Comparison of ENCODE assay signal across 10 cellular contexts in genomic region chr2:109185801-109186570, GRCh38. TPM values are rescaled to one million over a fixed set of nuclear protein-coding genes. Genes with fewer than 3 reads are reported as not detected.
DNase-seq lines count a peak whose midpoint lies in the region; ATAC-seq, FAIRE-seq and TF ChIP-seq lines count a peak whose summit lies in the region.
"Had no signal": no experiment of that assay in that cellular context is flagged by ENCODE, and none has a peak within 500 bp of the region (broad histone marks: within the 10 kb centered on the region; RNA-seq: fewer than 3 reads in every experiment).

No MANE protein-coding gene starts in this region.

- CTCF ChIA-PET in activated CD8-positive, alpha-beta T cell treated with anti-CD3 and anti-CD28 coated beads, Interleukin-2, amount 10 ng/mL, durations not matched to agents 7 days and 5 days (lab: Charles Lee) = no interaction called here
- CTCF ChIA-PET in OCI-LY7 (lab: Charles Lee; ENCODE audit: unreplicated experiment) = no interaction called here

- H3K79me2 ChIP-seq in astrocyte (ENCODE audit: insufficient read depth, low read length) = peaks cover 12% of the 10 kb centered on the region
- H3K79me2 ChIP-seq in OCI-LY7 (ENCODE audit: insufficient read depth, low read depth, low read length) = no peaks in the 10 kb centered on the region

- H3K27me3 ChIP-seq in astrocyte (ENCODE audit: insufficient read depth, low read length) = no peaks in the 10 kb centered on the region
- H3K27me3 ChIP-seq in psoas muscle (ENCODE audit: insufficient read depth in 3 of 3, low read length in 2 of 3) = no peaks in the 10 kb centered on the region

- H3K9ac ChIP-seq in astrocyte (ENCODE audit: low read length) = peak overlapping the region; percentile 58

- 37 to 47% (median 39%) methylated on average over 16 of the region's 16 CpGs for WGBS in psoas muscle, 3 donors

- H3K4me3 Mint-ChIP-seq in astrocyte (ENCODE audit: unreplicated experiment) = no peak overlapping the region
- H3K4me3 Mint-ChIP-seq in activated CD8-positive, alpha-beta T cell treated with anti-CD3 and anti-CD28 coated beads, Interleukin-2, amount 10 ng/mL, durations not matched to agents 7 days and 5 days = no peak overlapping the region
- H3K4me3 Mint-ChIP-seq in naive thymus-derived CD8-positive, alpha-beta T cell = no peak overlapping the region

- H3K27ac ChIP-seq in astrocyte (ENCODE audit: low read depth, low read length) (peak overlapping the region; percentile 64), psoas muscle (peak overlapping the region; percentile 83), OCI-LY7 (ENCODE audit: low read depth, low read length, poor library complexity, severe bottlenecking) (no peak overlapping the region)
- H3K27ac ChIP-seq: C4-2B had no signal

- H2AFZ ChIP-seq in astrocyte (ENCODE audit: low read depth, low read length) (peak overlapping the region; percentile 18), OCI-LY7 (ENCODE audit: low read length) (no peak overlapping the region)

- POLR2A ChIA-PET in activated CD8-positive, alpha-beta T cell treated with anti-CD3 and anti-CD28 coated beads, Interleukin-2, amount 10 ng/mL, durations not matched to agents 7 days and 5 days (lab: Charles Lee) = no interaction called here
- POLR2A ChIA-PET in naive thymus-derived CD8-positive, alpha-beta T cell (lab: Charles Lee) = no interaction called here
- POLR2A ChIA-PET in OCI-LY7 (lab: Charles Lee) = no interaction called here

- H3K36me3 Mint-ChIP-seq in astrocyte (ENCODE audit: low read depth, unreplicated experiment) = peaks cover 9% of the 10 kb centered on the region
- H3K36me3 Mint-ChIP-seq in activated CD8-positive, alpha-beta T cell treated with anti-CD3 and anti-CD28 coated beads, Interleukin-2, amount 10 ng/mL, durations not matched to agents 7 days and 5 days (ENCODE audit: low read depth) = no peaks in the 10 kb centered on the region
- peaks cover 9 to 16% (median 11%) of the 10 kb centered on the region in 3 donors for H3K36me3 Mint-ChIP-seq in naive thymus-derived CD8-positive, alpha-beta T cell

- H3K4me2 ChIP-seq in astrocyte (ENCODE audit: low read length) = peak overlapping the region; percentile 56
- H3K4me2 ChIP-seq in OCI-LY7 (ENCODE audit: low read length) = no peak overlapping the region

- peaks cover 25% of the 10 kb centered on the region for H3K27me3 Mint-ChIP-seq in astrocyte (ENCODE audit: low read depth, unreplicated experiment)
- peaks cover 5% of the 10 kb centered on the region for H3K27me3 Mint-ChIP-seq in activated CD8-positive, alpha-beta T cell treated with anti-CD3 and anti-CD28 coated beads, Interleukin-2, amount 10 ng/mL, durations not matched to agents 7 days and 5 days (ENCODE audit: low read depth)
- H3K27me3 Mint-ChIP-seq in naive thymus-derived CD8-positive, alpha-beta T cell = peaks cover 0 to 4% (median 0%) of the 10 kb centered on the region in 5 donors

- H3K9me3 Mint-ChIP-seq in astrocyte (ENCODE audit: unreplicated experiment) = peaks cover 4% of the 10 kb centered on the region
- H3K9me3 Mint-ChIP-seq in activated CD8-positive, alpha-beta T cell treated with anti-CD3 and anti-CD28 coated beads, Interleukin-2, amount 10 ng/mL, durations not matched to agents 7 days and 5 days (ENCODE audit: insufficient read depth) = peaks cover 5% of the 10 kb centered on the region
- peaks cover 0 to 10% (median 3%) of the 10 kb centered on the region in 9 donors for H3K9me3 Mint-ChIP-seq in naive thymus-derived CD8-positive, alpha-beta T cell

- no peaks in the 10 kb centered on the region for H3K9me2 ChIP-seq in OCI-LY7 (ENCODE audit: insufficient read depth, low read length)

- H3K27ac Mint-ChIP-seq in astrocyte (ENCODE audit: unreplicated experiment) = no peak overlapping the region
- H3K27ac Mint-ChIP-seq in activated CD8-positive, alpha-beta T cell treated with anti-CD3 and anti-CD28 coated beads, Interleukin-2, amount 10 ng/mL, durations not matched to agents 7 days and 5 days = no peak overlapping the region
- peak overlapping the region in 1 of 10 donors; percentile 26 for H3K27ac Mint-ChIP-seq in naive thymus-derived CD8-positive, alpha-beta T cell

- intact Hi-C loops in left ventricle myocardium superior (cut with micrococcal nuclease) (no loop called here), psoas muscle (cut with DNase I) (no loop called here), OCI-LY7 (cut with micrococcal nuclease; ENCODE audit: unreplicated experiment) (no loop called here)

- BruUV-seq in OCI-LY7 (replicated peaks; lab: Mats Ljungman, UMichigan) = no TSS peak

- H3K4me1 ChIP-seq in astrocyte (ENCODE audit: insufficient read depth, low read length) = peaks cover 11% of the 10 kb centered on the region
- H3K4me1 ChIP-seq in psoas muscle = peaks cover 33% of the 10 kb centered on the region
- H3K4me1 ChIP-seq in OCI-LY7 (ENCODE audit: insufficient read depth, low read length, poor library complexity, severe bottlenecking) = no peaks in the 10 kb centered on the region

- peaks cover 10% of the 10 kb centered on the region for H3K4me1 Mint-ChIP-seq in astrocyte (ENCODE audit: low read depth, unreplicated experiment)
- no peaks in the 10 kb centered on the region for H3K4me1 Mint-ChIP-seq in activated CD8-positive, alpha-beta T cell treated with anti-CD3 and anti-CD28 coated beads, Interleukin-2, amount 10 ng/mL, durations not matched to agents 7 days and 5 days (ENCODE audit: low read depth)
- peaks cover 10 to 27% (median 20%) of the 10 kb centered on the region in 4 donors for H3K4me1 Mint-ChIP-seq in naive thymus-derived CD8-positive, alpha-beta T cell

- H3K9me3 ChIP-seq in astrocyte (ENCODE audit: insufficient read depth, low read depth, low read length) (no peaks in the 10 kb centered on the region), psoas muscle (no peaks in the 10 kb centered on the region), OCI-LY7 (ENCODE audit: low read length) (no peaks in the 10 kb centered on the region)

- DNase-seq in AG09319 (ENCODE audit: extremely low read depth, low read depth) = peak; percentile 56
- peak; percentile 78 for DNase-seq in astrocyte (ENCODE audit: low read depth)
- DNase-seq in left ventricle myocardium superior = peak; percentile 82
- peak; percentile 81 to 90 for DNase-seq in psoas muscle
- no peak for DNase-seq in activated CD8-positive, alpha-beta T cell treated with anti-CD3 and anti-CD28 coated beads, Interleukin-2, amount 10 ng/mL, durations not matched to agents 7 days and 5 days
- DNase-seq in NCI-H748 (lab: John Stamatoyannopoulos, UW; ENCODE audit: unreplicated experiment) = no peak
- DNase-seq in naive thymus-derived CD8-positive, alpha-beta T cell = no peak
- no peak for DNase-seq in OCI-LY7 (ENCODE audit: low spot score)
- DNase-seq: activated effector memory CD4-positive, alpha-beta T cell treated with Interleukin-2 at 50 U/mL for 16 hours had no signal

- H4K20me1 ChIP-seq in astrocyte (ENCODE audit: insufficient read depth, low read length) (peaks cover 17% of the 10 kb centered on the region), OCI-LY7 (ENCODE audit: insufficient read depth, low read length) (no peaks in the 10 kb centered on the region)

- TF ChIP-seq CTCF in AG09319 (IDR thresholded peaks at IDR 0.05; ENCODE audit: low read depth, low read length) = no peak
- no peak for TF ChIP-seq CTCF in astrocyte (IDR thresholded peaks at IDR 0.05; ENCODE audit: insufficient read depth, low read depth, low read length)
- no peak for TF ChIP-seq CTCF in psoas muscle (IDR thresholded peaks at IDR 0.05)
- no peak for TF ChIP-seq CTCF in OCI-LY7 (conservative IDR thresholded peaks at IDR 0.05; ENCODE audit: low read length)

- H3K36me3 ChIP-seq in astrocyte (ENCODE audit: insufficient read depth, low read length) (no peaks in the 10 kb centered on the region), psoas muscle (ENCODE audit: insufficient read depth in 1 of 2, low read depth in 1 of 2) (no peaks in the 10 kb centered on the region), OCI-LY7 (ENCODE audit: insufficient read depth, low read length) (no peaks in the 10 kb centered on the region)

- ATAC-seq in left ventricle myocardium superior (peak; percentile 90), psoas muscle (peak; percentile 91 to 93 (median 92))
- ATAC-seq in activated CD8-positive, alpha-beta T cell treated with anti-CD3 and anti-CD28 coated beads, Interleukin-2, amount 10 ng/mL, durations not matched to agents 7 days and 5 days = no peak
- no peak for ATAC-seq in naive thymus-derived CD8-positive, alpha-beta T cell

- FAIRE-seq in astrocyte (lab: Jason Lieb, UNC) = no peak

- no peak overlapping the region for H3K4me3 ChIP-seq in astrocyte (ENCODE audit: insufficient read depth, low read depth, low read length)
- peak overlapping the region; percentile 4 for H3K4me3 ChIP-seq in psoas muscle
- H3K4me3 ChIP-seq in OCI-LY7 (ENCODE audit: low read depth, low read length, poor library complexity, severe bottlenecking) = no peak overlapping the region

RNA-seq across cellular contexts. Expression of gene SH3RF3, which starts 57.0 kb away (rescaled TPM):
- 7.2 and 7.3 TPM in 2 replicates for total RNA-seq in astrocyte
- 7.4 TPM for total RNA-seq in left ventricle myocardium superior
- total RNA-seq in psoas muscle = 10 to 100 TPM in 2 of 4 donors, 1 to 10 TPM in 2; 6.8 to 27.0 (median 12.9) TPM
- 10 to 100 TPM in 1 of 3 donors, 1 to 10 TPM in 2; 4.6 to 15.6 (median 9.0) TPM for polyA plus RNA-seq in psoas muscle
- total RNA-seq in activated CD8-positive, alpha-beta T cell treated with anti-CD3 and anti-CD28 coated beads, Interleukin-2, amount 10 ng/mL, durations not matched to agents 7 days and 5 days = under 1 TPM in 1 of 2 experiments, not detected in 1; 0.10 TPM
- total RNA-seq in naive thymus-derived CD8-positive, alpha-beta T cell = 10 to 100 TPM; 14.9 to 15.1 TPM
- 1 to 10 TPM in 2 of 3 donors, under 1 TPM in 1; 0.39 to 4.4 (median 1.4) TPM for polyA plus RNA-seq in naive thymus-derived CD8-positive, alpha-beta T cell
- not detected in 2 replicates for total RNA-seq in OCI-LY7 (2014; rRNA removed; shearing (Covaris generic))
- not detected in 2 replicates for total RNA-seq in OCI-LY7 (2022)

Comparison
In these comparisons a context has a peak if more than half of its experiments do, and no peak if none do; other contexts are left out.
1. DNase-seq: peak in AG09319 (single experiment), astrocyte (single experiment), left ventricle myocardium superior (single experiment) and psoas muscle (2 of 2); none in activated CD8-positive, alpha-beta T cell treated with anti-CD3 and anti-CD28 coated beads, Interleukin-2, amount 10 ng/mL, durations not matched to agents 7 days and 5 days (single experiment), NCI-H748 (single experiment), naive thymus-derived CD8-positive, alpha-beta T cell (0 of 10) and OCI-LY7 (single experiment).
2. ATAC-seq: peak in left ventricle myocardium superior (single experiment) and psoas muscle (4 of 4); none in activated CD8-positive, alpha-beta T cell treated with anti-CD3 and anti-CD28 coated beads, Interleukin-2, amount 10 ng/mL, durations not matched to agents 7 days and 5 days (single experiment) and naive thymus-derived CD8-positive, alpha-beta T cell (0 of 2).